18 cellular contexts compared by ENCODE assay signal in the genomic region with DNA sequence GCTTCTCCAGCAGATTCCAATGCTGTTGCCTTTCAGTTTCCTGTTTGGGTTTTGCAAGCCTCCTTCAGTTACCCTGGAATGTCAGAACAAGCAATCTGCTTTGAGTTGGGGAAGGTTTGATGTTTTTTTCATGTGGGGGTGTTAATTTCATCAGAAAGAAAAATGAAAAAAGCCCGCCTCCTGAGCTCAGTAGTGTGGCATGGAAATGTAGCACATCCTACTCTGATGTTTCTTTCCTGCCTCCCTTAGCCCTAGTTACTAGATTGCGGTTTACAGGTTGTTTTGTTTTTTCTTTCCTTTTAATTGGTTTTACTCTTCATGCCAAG. TPM values are rescaled to one million over a fixed set of nuclear protein-coding genes. Genes with fewer than 3 reads are reported as not detected.
DNase-seq lines count a peak whose midpoint lies in the region; ATAC-seq and TF ChIP-seq lines count a peak whose summit lies in the region.
"Had no signal": no experiment of that assay in that cellular context is flagged by ENCODE, and none has a peak within 500 bp of the region (broad histone marks: within the 10 kb centered on the region; RNA-seq: fewer than 3 reads in every experiment).

No MANE protein-coding gene starts in this region.

- H3K4me1 ChIP-seq in BLaER1 (peaks cover 71% of the 10 kb centered on the region), OCI-LY7 (ENCODE audit: insufficient read depth, low read length, poor library complexity, severe bottlenecking) (peaks cover 34% of the 10 kb centered on the region)
- H3K4me1 ChIP-seq: BE2C, transverse colon had no signal

- H3K9ac ChIP-seq in BLaER1, result peak overlapping the region; percentile 74; the same call in 1 of the 2 replicates

- peaks cover 12% of the 10 kb centered on the region; the same call in 1 of the 2 replicates for H3K79me2 ChIP-seq in OCI-LY7 (ENCODE audit: insufficient read depth, low read depth, low read length)

- H3K36me3 Mint-ChIP-seq in osteocyte (ENCODE audit: unreplicated experiment), result no peaks in the 10 kb centered on the region

- CTCF ChIA-PET in OCI-LY7 (lab: Charles Lee; ENCODE audit: unreplicated experiment), result no interaction called here

- H3K27me3 Mint-ChIP-seq in osteocyte (ENCODE audit: unreplicated experiment), result no peaks in the 10 kb centered on the region

- H2AFZ ChIP-seq in OCI-LY7 (ENCODE audit: low read length), result no peak overlapping the region

- no peaks in the 10 kb centered on the region for H3K27me3 ChIP-seq in BLaER1
- H3K27me3 ChIP-seq: BE2C, transverse colon had no signal

- peaks cover 11% of the 10 kb centered on the region for H3K4me1 Mint-ChIP-seq in osteocyte (ENCODE audit: unreplicated experiment)

- no peak overlapping the region for H3K27ac Mint-ChIP-seq in osteocyte (ENCODE audit: unreplicated experiment)

- H3K9me3 ChIP-seq in BLaER1 (peaks cover 22% of the 10 kb centered on the region), OCI-LY7 (ENCODE audit: low read length) (no peaks in the 10 kb centered on the region)
- H3K9me3 ChIP-seq: BE2C, transverse colon had no signal

- H3K36me3 ChIP-seq in BLaER1 (no peaks in the 10 kb centered on the region), OCI-LY7 (ENCODE audit: insufficient read depth, low read length) (peaks cover 97% of the 10 kb centered on the region)
- H3K36me3 ChIP-seq: BE2C, transverse colon had no signal

- no peak for TF ChIP-seq CTCF in OCI-LY7 (conservative IDR thresholded peaks at IDR 0.05; ENCODE audit: low read length)
- no peak for TF ChIP-seq CTCF in osteocyte (IDR thresholded peaks at IDR 0.05)

- H3K4me3 Mint-ChIP-seq in osteocyte (ENCODE audit: unreplicated experiment), result no peak overlapping the region

- DNase-seq in OCI-LY7 (ENCODE audit: low spot score) (no peak), fibroblast of peridontal ligament (ENCODE audit: extremely low read depth) (peak; percentile 5), osteocyte (ENCODE audit: extremely low spot score, unreplicated experiment) (no peak), Kasumi-1 (lab: John Stamatoyannopoulos, UW) (no peak), DMS79 (lab: John Stamatoyannopoulos, UW) (no peak)
- DNase-seq: activated CD4-positive, alpha-beta T cell treated with anti-CD3 and anti-CD28 coated beads, Interleukin-2, amount 50 U/mL, for 4 hours; activated gamma-delta T cell treated with Interleukin-2 at 50 U/mL for 16 hours; BE2C; EL; left cardiac atrium; NCI-H2029; NCI-H774; transverse colon had no signal

- H4K20me1 ChIP-seq in BLaER1 (no peaks in the 10 kb centered on the region), OCI-LY7 (ENCODE audit: insufficient read depth, low read length) (peaks cover 4% of the 10 kb centered on the region; the same call in 1 of the 2 replicates)

- no TSS peak for BruUV-seq in OCI-LY7 (replicated peaks; lab: Mats Ljungman, UMichigan)

- H3K4me2 ChIP-seq in BLaER1, result peak overlapping the region; percentile 93
- H3K4me2 ChIP-seq in OCI-LY7 (ENCODE audit: low read length), result peak overlapping the region; percentile 70

- H3K4me3 ChIP-seq in BLaER1, result peak overlapping the region; percentile 34
- peak overlapping the region; percentile 30 for H3K4me3 ChIP-seq in OCI-LY7 (ENCODE audit: low read depth, low read length, poor library complexity, severe bottlenecking)
- H3K4me3 ChIP-seq: transverse colon had no signal

- H3K27ac ChIP-seq in BLaER1, result peak overlapping the region; percentile 90
- H3K27ac ChIP-seq in OCI-LY7 (ENCODE audit: low read depth, low read length, poor library complexity, severe bottlenecking), result peak overlapping the region; percentile 59
- H3K27ac ChIP-seq: HL-60, transverse colon had no signal

- no peaks in the 10 kb centered on the region for H3K9me2 ChIP-seq in OCI-LY7 (ENCODE audit: insufficient read depth, low read length)

- ATAC-seq in GM19438 (IDR thresholded peaks at IDR 0.05; ENCODE audit: low read depth, unreplicated experiment) (peak; percentile 41), GM21381 (IDR thresholded peaks at IDR 0.05; ENCODE audit: unreplicated experiment) (no peak)
- ATAC-seq: left cardiac atrium had no signal

- H3K9me3 Mint-ChIP-seq in osteocyte (ENCODE audit: unreplicated experiment), result no peaks in the 10 kb centered on the region

- intact Hi-C loops in OCI-LY7 (cut with micrococcal nuclease; ENCODE audit: unreplicated experiment), result no loop called here

- POLR2A ChIA-PET in OCI-LY7 (lab: Charles Lee), result interaction anchor here (0.9 to 3.7 kb wide), 4 partner anchors 17 to 283 kb away, joined by 3 to 17 read pairs (median 5); a partner anchor contains a TSS

RNA-seq across cellular contexts. Expression of a gene that starts 22.6 kb away (rescaled TPM):
- 15.7 and 23.8 TPM in 2 replicates for total RNA-seq in OCI-LY7 (2014; rRNA removed; shearing (Covaris generic))
- total RNA-seq in OCI-LY7 (2022) (36.8 and 37.8 TPM in 2 replicates), osteocyte (not detected in 2 replicates)
- total RNA-seq: bronchial epithelial cell had no signal

Comparison
In these comparisons a context has a peak if more than half of its experiments do, and no peak if none do; other contexts are left out.
1. RNA of a gene that starts 22.6 kb away (total RNA-seq): 15.7 to 37.8 TPM in OCI-LY7; not detected in osteocyte; every median in the first group is over 10 times any median in the second.